8 cellular contexts compared by ENCODE assay signal in the genomic region with DNA sequence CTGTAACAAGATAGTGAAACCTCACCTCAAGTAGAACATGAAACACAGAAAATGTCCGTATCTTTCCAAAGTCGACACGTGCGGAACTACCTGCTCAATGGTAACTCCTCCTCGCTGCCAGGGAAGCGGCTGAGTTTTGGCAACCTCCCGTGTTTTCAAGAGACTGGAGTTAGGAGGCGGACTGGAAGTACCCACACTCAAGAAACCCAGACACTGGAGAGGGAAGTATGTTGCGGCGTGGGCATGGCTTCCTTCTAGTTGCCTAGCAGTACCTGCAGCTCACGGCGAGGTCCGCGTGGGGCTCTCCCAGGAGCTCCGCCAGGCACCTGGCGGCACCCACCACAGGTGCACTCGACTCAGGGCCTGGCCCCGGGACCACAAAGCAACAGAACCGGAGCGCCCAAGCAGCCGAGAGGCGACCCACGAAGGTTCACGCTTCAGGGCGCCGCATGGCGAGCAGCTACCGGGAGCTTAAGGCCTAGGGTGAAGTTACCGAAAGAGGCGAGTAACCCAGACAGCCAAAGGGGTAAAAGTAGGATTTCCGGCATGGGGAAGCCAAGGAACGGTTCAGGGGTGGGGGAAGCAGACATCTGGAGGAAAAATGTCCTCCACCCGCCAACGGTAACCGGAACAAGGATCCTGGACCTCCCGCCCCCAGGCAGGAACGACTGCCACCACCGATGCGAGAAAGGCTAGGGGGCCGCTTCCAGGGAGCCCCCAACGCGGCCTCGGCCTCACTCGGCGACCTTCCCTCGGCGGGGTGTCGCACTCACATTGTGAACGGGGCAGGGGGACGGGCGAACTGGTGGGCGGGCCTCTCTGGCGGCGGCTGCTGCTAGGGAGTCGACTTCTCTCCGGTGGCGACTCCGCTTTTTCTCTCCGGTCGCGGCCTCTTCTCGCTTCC. TPM values are rescaled to one million over a fixed set of nuclear protein-coding genes. Genes with fewer than 3 reads are reported as not detected.
DNase-seq lines count a peak whose midpoint lies in the region; ATAC-seq lines count a peak whose summit lies in the region.

No MANE protein-coding gene starts in this region.

- H3K27ac ChIP-seq in GM23248 = peak overlapping the region; percentile 97

- peaks cover 54% of the 10 kb centered on the region for H3K79me2 ChIP-seq in GM23248 (ENCODE audit: insufficient read depth)

- peak overlapping the region; percentile 79 for H2AFZ ChIP-seq in GM23248

- H3K4me3 Mint-ChIP-seq in central memory CD8-positive, alpha-beta T cell = peak overlapping the region; percentile 98

- peak overlapping the region; percentile 91 for H3K4me2 ChIP-seq in GM23248 (ENCODE audit: unreplicated experiment)

- H3K4me3 ChIP-seq in GM23248 = peak overlapping the region; percentile 98

- no peaks in the 10 kb centered on the region for H3K36me3 ChIP-seq in GM23248 (ENCODE audit: low read depth)

- H3K27me3 ChIP-seq in GM23248 (replicated peaks; ENCODE audit: insufficient read depth) = no peaks in the 10 kb centered on the region

- peak overlapping the region; percentile 97 for H3K9ac ChIP-seq in GM23248

- DNase-seq in DMS53 treated with DMSO at 0.1 percent for 48 hours (lab: John Stamatoyannopoulos, UW; ENCODE audit: unreplicated experiment) (peak; percentile 25), GM23248 (peak; percentile 60), NCI-H128 (lab: John Stamatoyannopoulos, UW; ENCODE audit: unreplicated experiment) (peak; percentile 46), left kidney (ENCODE audit: low read depth, low spot score) (peak; percentile 67), amniotic stem cell (lab: John Stamatoyannopoulos, UW) (no peak)
- peak; percentile 46 to 47 for DNase-seq in central memory CD8-positive, alpha-beta T cell (ENCODE audit: low spot score in 2 of 2)
- DNase-seq in stimulated activated CD4-positive, alpha-beta T cell treated with anti-CD3 and anti-CD28 coated beads, Interleukin-2, amount 100 ng/mL, for 4 hours (ENCODE audit: low read depth) = peak; percentile 52

- H3K36me3 Mint-ChIP-seq in central memory CD8-positive, alpha-beta T cell (ENCODE audit: insufficient read depth) = peaks cover 51% of the 10 kb centered on the region

- H3F3A ChIP-seq in GM23248 (ENCODE audit: insufficient read depth) = peaks cover 23% of the 10 kb centered on the region

- in situ Hi-C loops in GM23248 (cut with MboI) = no loop called here

- ATAC-seq in activated CD4-positive, CD25-positive, alpha-beta regulatory T cell treated with anti-CD3 and anti-CD28 coated beads, Interleukin-2, amount 50 U/mL, for 24 hours = peak; percentile 33 to 36
- peak; percentile 35 for ATAC-seq in central memory CD8-positive, alpha-beta T cell (replicated peaks; ENCODE audit: extremely low read depth, poor library complexity, severe bottlenecking)

- H3K4me1 Mint-ChIP-seq in central memory CD8-positive, alpha-beta T cell = peaks cover 46% of the 10 kb centered on the region

- no peaks in the 10 kb centered on the region for H3K27me3 Mint-ChIP-seq in central memory CD8-positive, alpha-beta T cell

- no peaks in the 10 kb centered on the region for H3K9me3 ChIP-seq in GM23248 (ENCODE audit: low read depth)

- H3K4me1 ChIP-seq in GM23248 (ENCODE audit: insufficient read depth) = peaks cover 18% of the 10 kb centered on the region

- peaks cover 3% of the 10 kb centered on the region; the same call in 1 of the 2 replicates for H4K20me1 ChIP-seq in GM23248 (ENCODE audit: insufficient read depth)

- peak overlapping the region; percentile 98 for H3K27ac Mint-ChIP-seq in central memory CD8-positive, alpha-beta T cell (ENCODE audit: low read depth)

- 1% methylated on average over 50 to 54 of the region's 62 CpGs for WGBS in GM23248 (ENCODE audit: low coverage in 1 of 2, low lambda C conversion rate in 2 of 2, missing lambda C conversion rate in 2 of 2), 2 experiments

- H3K9me2 ChIP-seq in GM23248 (ENCODE audit: insufficient read depth) = no peaks in the 10 kb centered on the region

- H3K9me3 Mint-ChIP-seq in central memory CD8-positive, alpha-beta T cell = no peaks in the 10 kb centered on the region

RNA-seq across cellular contexts. Expression of a gene that starts 0.6 kb away (rescaled TPM):
- 79.9 and 89.2 TPM in 2 replicates for total RNA-seq in GM23248 (2014; rRNA removed; shearing (Covaris generic))
- polyA plus RNA-seq in GM23248 (2016; fragmentation: Nextera tagmentation; extraction: Ambion mirVana) = 237 and 245 TPM in 2 replicates

RNA-seq across cellular contexts. Expression of a gene that starts 37.6 kb away (rescaled TPM):
- 624 and 672 TPM in 2 replicates for total RNA-seq in GM23248 (2014; rRNA removed; shearing (Covaris generic))
- polyA plus RNA-seq in GM23248 (2016; fragmentation: Nextera tagmentation; extraction: Ambion mirVana) = 759 and 762 TPM in 2 replicates

RNA-seq across cellular contexts. Expression of a gene that starts 41.7 kb away (rescaled TPM):
- 456 and 505 TPM in 2 replicates for total RNA-seq in GM23248 (2014; rRNA removed; shearing (Covaris generic))
- polyA plus RNA-seq in GM23248 (2016; fragmentation: Nextera tagmentation; extraction: Ambion mirVana) = 826 and 857 TPM in 2 replicates

RNA-seq across cellular contexts. Expression of a gene that starts 57.4 kb away (rescaled TPM):
- 13.0 and 24.7 TPM in 2 replicates for total RNA-seq in GM23248 (2014; rRNA removed; shearing (Covaris generic))
- 19.0 and 23.2 TPM in 2 replicates for polyA plus RNA-seq in GM23248 (2016; fragmentation: Nextera tagmentation; extraction: Ambion mirVana)
